1 cellular context compared by ENCODE assay signal in the genomic region with DNA sequence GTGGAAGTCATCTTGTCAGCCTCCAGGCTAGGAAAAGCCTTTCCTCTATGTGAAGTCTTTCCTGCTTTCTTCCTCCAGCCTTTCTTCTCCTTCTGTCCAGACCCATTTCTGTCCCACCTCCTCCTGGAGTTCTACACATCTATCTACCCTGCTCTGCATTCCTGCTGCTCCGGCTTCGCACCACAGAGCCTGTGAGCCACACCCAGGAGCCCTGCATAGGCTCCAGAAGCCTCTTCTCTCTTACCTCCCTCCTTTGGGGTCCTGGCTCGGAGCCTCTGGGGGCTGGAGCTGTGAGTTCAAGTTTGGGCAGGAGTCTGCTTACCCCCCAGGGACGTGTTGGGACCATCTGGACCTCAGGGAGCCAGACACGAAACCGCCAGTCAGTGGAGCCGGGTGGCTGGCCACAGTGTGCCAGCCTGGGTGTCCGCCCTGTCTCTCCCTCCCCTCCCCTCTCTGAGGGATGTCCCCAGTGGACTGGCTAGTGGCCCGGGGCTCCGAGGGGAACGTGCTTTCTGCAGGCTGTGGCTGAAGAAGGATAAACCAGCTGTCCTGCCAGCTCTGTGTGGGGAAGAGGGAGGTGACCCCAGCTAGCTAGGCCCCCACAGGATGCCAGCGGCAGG.
TF ChIP-seq lines count a peak whose summit lies in the region.

No MANE protein-coding gene starts in this region.

TF ChIP-seq in SK-N-SH, 30 proteins besides CTCF, POLR2A, EP300 and RAD21 (continued from another document):
- TF ChIP-seq, protein P1, sequence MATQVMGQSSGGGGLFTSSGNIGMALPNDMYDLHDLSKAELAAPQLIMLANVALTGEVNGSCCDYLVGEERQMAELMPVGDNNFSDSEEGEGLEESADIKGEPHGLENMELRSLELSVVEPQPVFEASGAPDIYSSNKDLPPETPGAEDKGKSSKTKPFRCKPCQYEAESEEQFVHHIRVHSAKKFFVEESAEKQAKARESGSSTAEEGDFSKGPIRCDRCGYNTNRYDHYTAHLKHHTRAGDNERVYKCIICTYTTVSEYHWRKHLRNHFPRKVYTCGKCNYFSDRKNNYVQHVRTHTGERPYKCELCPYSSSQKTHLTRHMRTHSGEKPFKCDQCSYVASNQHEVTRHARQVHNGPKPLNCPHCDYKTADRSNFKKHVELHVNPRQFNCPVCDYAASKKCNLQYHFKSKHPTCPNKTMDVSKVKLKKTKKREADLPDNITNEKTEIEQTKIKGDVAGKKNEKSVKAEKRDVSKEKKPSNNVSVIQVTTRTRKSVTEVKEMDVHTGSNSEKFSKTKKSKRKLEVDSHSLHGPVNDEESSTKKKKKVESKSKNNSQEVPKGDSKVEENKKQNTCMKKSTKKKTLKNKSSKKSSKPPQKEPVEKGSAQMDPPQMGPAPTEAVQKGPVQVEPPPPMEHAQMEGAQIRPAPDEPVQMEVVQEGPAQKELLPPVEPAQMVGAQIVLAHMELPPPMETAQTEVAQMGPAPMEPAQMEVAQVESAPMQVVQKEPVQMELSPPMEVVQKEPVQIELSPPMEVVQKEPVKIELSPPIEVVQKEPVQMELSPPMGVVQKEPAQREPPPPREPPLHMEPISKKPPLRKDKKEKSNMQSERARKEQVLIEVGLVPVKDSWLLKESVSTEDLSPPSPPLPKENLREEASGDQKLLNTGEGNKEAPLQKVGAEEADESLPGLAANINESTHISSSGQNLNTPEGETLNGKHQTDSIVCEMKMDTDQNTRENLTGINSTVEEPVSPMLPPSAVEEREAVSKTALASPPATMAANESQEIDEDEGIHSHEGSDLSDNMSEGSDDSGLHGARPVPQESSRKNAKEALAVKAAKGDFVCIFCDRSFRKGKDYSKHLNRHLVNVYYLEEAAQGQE (IDR thresholded peaks at IDR 0.05; ENCODE audit: low read depth, low read length): no peak
- TF ChIP-seq TAF1 (IDR thresholded peaks at IDR 0.05; ENCODE audit: borderline replicate concordance, low read depth, low read length): no peak
- TF ChIP-seq MEF2A (IDR thresholded peaks at IDR 0.05; ENCODE audit: borderline replicate concordance, low read depth): no peak
- no peak for TF ChIP-seq EZH2phosphoT487 (IDR thresholded peaks at IDR 0.05; ENCODE audit: borderline replicate concordance, low read depth)
- TF ChIP-seq TCF12 (IDR thresholded peaks at IDR 0.05): no peak
- no peak for TF ChIP-seq NFIC (IDR thresholded peaks at IDR 0.05; ENCODE audit: borderline replicate concordance)
- TF ChIP-seq, protein P2, sequence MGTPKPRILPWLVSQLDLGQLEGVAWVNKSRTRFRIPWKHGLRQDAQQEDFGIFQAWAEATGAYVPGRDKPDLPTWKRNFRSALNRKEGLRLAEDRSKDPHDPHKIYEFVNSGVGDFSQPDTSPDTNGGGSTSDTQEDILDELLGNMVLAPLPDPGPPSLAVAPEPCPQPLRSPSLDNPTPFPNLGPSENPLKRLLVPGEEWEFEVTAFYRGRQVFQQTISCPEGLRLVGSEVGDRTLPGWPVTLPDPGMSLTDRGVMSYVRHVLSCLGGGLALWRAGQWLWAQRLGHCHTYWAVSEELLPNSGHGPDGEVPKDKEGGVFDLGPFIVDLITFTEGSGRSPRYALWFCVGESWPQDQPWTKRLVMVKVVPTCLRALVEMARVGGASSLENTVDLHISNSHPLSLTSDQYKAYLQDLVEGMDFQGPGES (IDR thresholded peaks at IDR 0.05; ENCODE audit: low read depth, low read length): no peak
- no peak for TF ChIP-seq SMC3 (IDR thresholded peaks at IDR 0.05; ENCODE audit: low read depth, low read length)
- TF ChIP-seq CHD2 (IDR thresholded peaks at IDR 0.05; ENCODE audit: low read length, partially characterized antibody): no peak
TF ChIP-seq in SK-N-SH: peak in this region for 0.
